Comparison of ENCODE assay signal across 24 cellular contexts in genomic region chr16:56355221-56355620, GRCh38.
DNase-seq lines count a peak whose midpoint lies in the region; ATAC-seq and TF ChIP-seq lines count a peak whose summit lies in the region.
"Had no signal": no experiment of that assay in that cellular context is flagged by ENCODE, and none has a peak within 500 bp of the region (broad histone marks: within the 10 kb centered on the region; RNA-seq: fewer than 3 reads in every experiment).

No MANE protein-coding gene starts in this region.

- H3K9me3 Mint-ChIP-seq in central memory CD8-positive, alpha-beta T cell: no peaks in the 10 kb centered on the region
- H3K9me3 Mint-ChIP-seq in natural killer cell: no peaks in the 10 kb centered on the region
- H3K9me3 Mint-ChIP-seq: activated T-cell treated with anti-CD3 and anti-CD28 coated beads, Interleukin-2, amount 50 U/mL, for 72 hours; CD8-positive, alpha-beta memory T cell; naive thymus-derived CD4-positive, alpha-beta T cell had no signal

- peaks cover 0 to 5% (median 0%) of the 10 kb centered on the region in 3 donors for H3K36me3 ChIP-seq in tibial artery
- H3K36me3 ChIP-seq: upper lobe of right lung had no signal

- peaks cover 3% of the 10 kb centered on the region for H3K36me3 Mint-ChIP-seq in central memory CD8-positive, alpha-beta T cell (ENCODE audit: insufficient read depth)
- H3K36me3 Mint-ChIP-seq in natural killer cell: no peaks in the 10 kb centered on the region

- no peak overlapping the region for H3K27ac ChIP-seq in tibial artery
- H3K27ac ChIP-seq: psoas muscle, upper lobe of right lung had no signal

- peaks cover 17% of the 10 kb centered on the region for H3K4me1 Mint-ChIP-seq in central memory CD8-positive, alpha-beta T cell
- peaks cover 10 to 13% of the 10 kb centered on the region in 2 donors for H3K4me1 Mint-ChIP-seq in natural killer cell

- peaks cover 0 to 12% (median 0%) of the 10 kb centered on the region in 4 donors for H3K4me1 ChIP-seq in tibial artery

- H3K4me3 ChIP-seq in tibial artery: no peak overlapping the region
- H3K4me3 ChIP-seq: psoas muscle, spleen, upper lobe of right lung had no signal

- no peaks in the 10 kb centered on the region for H3K9me3 ChIP-seq in tibial artery
- H3K9me3 ChIP-seq: psoas muscle, spleen, upper lobe of right lung had no signal

- intact Hi-C loops in Right ventricle myocardium inferior (cut with DNase I) (no loop called here), Right ventricle myocardium superior (cut with DNase I) (no loop called here), natural killer cell (cut with micrococcal nuclease) (no loop called here), tibial artery (cut with DNase I; ENCODE audit: low total_unique reads) (no loop called here)

- TF ChIP-seq CTCF in natural killer cell (IDR thresholded peaks at IDR 0.05) (no peak), tibial artery (IDR thresholded peaks at IDR 0.05) (no peak)

- H3K4me3 Mint-ChIP-seq in central memory CD8-positive, alpha-beta T cell: no peak overlapping the region
- peak overlapping the region; percentile 21 for H3K4me3 Mint-ChIP-seq in natural killer cell

- no peaks in the 10 kb centered on the region for H3K27me3 Mint-ChIP-seq in central memory CD8-positive, alpha-beta T cell
- H3K27me3 Mint-ChIP-seq in natural killer cell (ENCODE audit: low read depth in 2 of 2): no peaks in the 10 kb centered on the region
- H3K27me3 Mint-ChIP-seq: CD8-positive, alpha-beta memory T cell; naive thymus-derived CD4-positive, alpha-beta T cell had no signal

- ATAC-seq in Right ventricle myocardium inferior: no peak
- ATAC-seq in Right ventricle myocardium superior (ENCODE audit: poor library complexity): no peak
- ATAC-seq in central memory CD8-positive, alpha-beta T cell (replicated peaks; ENCODE audit: extremely low read depth, poor library complexity, severe bottlenecking): no peak
- no peak for ATAC-seq in natural killer cell
- no peak for ATAC-seq in GM19324 (IDR thresholded peaks at IDR 0.05; ENCODE audit: low FRiP score, unreplicated experiment)
- ATAC-seq: activated T-cell treated with anti-CD3 and anti-CD28 coated beads, Interleukin-2, amount 50 U/mL, for 72 hours; GM12878; naive thymus-derived CD4-positive, alpha-beta T cell; psoas muscle; upper lobe of right lung had no signal

- H3K27ac Mint-ChIP-seq in central memory CD8-positive, alpha-beta T cell (ENCODE audit: low read depth): peak overlapping the region; percentile 63
- no peak overlapping the region for H3K27ac Mint-ChIP-seq in natural killer cell

- no peaks in the 10 kb centered on the region for H3K27me3 ChIP-seq in tibial artery
- H3K27me3 ChIP-seq: spleen, upper lobe of right lung had no signal

- peak; percentile 45 for DNase-seq in Right ventricle myocardium inferior (ENCODE audit: missing footprints)
- no peak for DNase-seq in Right ventricle myocardium superior
- no peak for DNase-seq in central memory CD8-positive, alpha-beta T cell (ENCODE audit: low spot score in 2 of 2)
- no peak for DNase-seq in natural killer cell
- DNase-seq in tibial artery: peak; percentile 16 to 44
- no peak for DNase-seq in stimulated activated naive CD4-positive, alpha-beta T cell (lab: John Stamatoyannopoulos, UW)
- no peak for DNase-seq in NCI-H2107 (lab: John Stamatoyannopoulos, UW)
- DNase-seq: activated CD4-positive, alpha-beta T cell treated with anti-CD3 and anti-CD28 coated beads, Interleukin-2, amount 50 U/mL, for 1 hour; activated T-cell treated with anti-CD3 and anti-CD28 coated beads, Interleukin-2, amount 50 U/mL, for 72 hours; CD8-positive, alpha-beta memory T cell; DMS79; foreskin fibroblast; GOT3; hippocampal formation; NCI-H1694; NCI-H774; SHP77; stimulated activated CD4-positive, alpha-beta T cell treated with anti-CD3 and anti-CD28 coated beads, Interleukin-4, amount 100 ng/mL, for 4 hours had no signal

Comparison
In these comparisons a context has a peak if more than half of its experiments do, and no peak if none do; other contexts are left out.
1. DNase-seq: peak in Right ventricle myocardium inferior (single experiment) and tibial artery (2 of 2); none in Right ventricle myocardium superior (single experiment), central memory CD8-positive, alpha-beta T cell (0 of 2), natural killer cell (single experiment), stimulated activated naive CD4-positive, alpha-beta T cell (0 of 6) and NCI-H2107 (single experiment).